In genomic region chr17:39199986-39200879, GRCh38 we compare ENCODE assay signal across 1 cellular context.
A peak's percentile ranks its signal among the peaks of the same experiment; 100 is the strongest.
TF ChIP-seq lines count a peak whose summit lies in the region.

TSS of gene RPL19 (plus strand) at chr17:39200283. CDS start at chr17:39200345, 62 bp downstream.

TF ChIP-seq in GM12878, 131 proteins besides CTCF, POLR2A, EP300 and RAD21 (continued from another document):
- TF ChIP-seq ZNF592 (IDR thresholded peaks at IDR 0.05): no peak
- peak; percentile 38; the same call in 1 of the 2 replicates for TF ChIP-seq GATAD2B (conservative IDR thresholded peaks at IDR 0.05; ENCODE audit: low read depth)
- no peak for TF ChIP-seq NFYA (IDR thresholded peaks at IDR 0.05; ENCODE audit: borderline replicate concordance, low read depth, low read length)
- TF ChIP-seq CHD1 (IDR thresholded peaks at IDR 0.05; ENCODE audit: low read depth, low read length): peak; percentile 99
- TF ChIP-seq GABPA (IDR thresholded peaks at IDR 0.05; ENCODE audit: low read depth): peak; percentile 82
- peak; percentile 62; the same call in 1 of the 2 replicates for TF ChIP-seq PAX5 (IDR thresholded peaks at IDR 0.05; ENCODE audit: borderline replicate concordance, low read depth, low read length)
- no peak for TF ChIP-seq HDGF (IDR thresholded peaks at IDR 0.05)
- TF ChIP-seq DPF2 (IDR thresholded peaks at IDR 0.05): 0 out of 2 replicates have a peak, but pooled peaks have one; percentile 24
- TF ChIP-seq SUZ12 (IDR thresholded peaks at IDR 0.05; ENCODE audit: unreplicated experiment): no peak
